In genomic region chr4:151638295-151638858, GRCh38 we compare ENCODE assay signal across 22 cellular contexts.
DNase-seq lines count a peak whose midpoint lies in the region; ATAC-seq, FAIRE-seq and TF ChIP-seq lines count a peak whose summit lies in the region.
"Had no signal": no experiment of that assay in that cellular context is flagged by ENCODE, and none has a peak within 500 bp of the region (broad histone marks: within the 10 kb centered on the region; RNA-seq: fewer than 3 reads in every experiment).

No MANE protein-coding gene starts in this region.

- whole genome bisulfite sequencing in SK-N-SH (ENCODE audit: low lambda C conversion rate), result 16% methylated on average over 1 of the region's 1 CpG

- intact Hi-C loops in gastrocnemius medialis (cut with DNase I; ENCODE audit: low total_unique reads), result loop anchor here (5.0 kb wide), 1 partner anchor 101 kb away; no protein-coding TSS in a partner anchor

- no peak for ATAC-seq in gastrocnemius medialis
- ATAC-seq: CD8-positive, alpha-beta T cell had no signal

- H3K79me2 ChIP-seq in SK-N-SH (ENCODE audit: insufficient read depth), result no peaks in the 10 kb centered on the region

- peak overlapping the region in 1 of 2 experiments; percentile 44; a peak in 1 of 4 replicates for H3K27ac ChIP-seq in SK-N-SH (ENCODE audit: low read depth in 2 of 2, low read length in 1 of 2)
- H3K27ac ChIP-seq in gastrocnemius medialis, result peak overlapping the region in 3 of 4 donors; percentile 20 to 61 (median 32)
- H3K27ac ChIP-seq: BLaER1 treated with 17β-estradiol and CSF1 and Interleukin-3, amounts not matched to agents 10 nM and 100 nM; C4-2B had no signal

- H3K4me3 Mint-ChIP-seq in activated naive CD4-positive, alpha-beta T cell treated with anti-CD3 and anti-CD28 coated beads, Interleukin-2, amount 10 ng/mL, durations not matched to agents 7 days and 5 days, result no peak overlapping the region
- H3K4me3 Mint-ChIP-seq: B cell; CD4-positive, alpha-beta T cell; CD8-positive, alpha-beta T cell had no signal

- no peak overlapping the region for H2AFZ ChIP-seq in SK-N-SH (ENCODE audit: low read depth)

- POLR2A ChIA-PET in SK-N-SH (lab: Yijun Ruan, JAX), result interaction anchor here (0.9 kb wide), 1 partner anchor 13 kb away, joined by 3 read pairs; no protein-coding TSS in a partner anchor

- no peak for TF ChIP-seq CTCF in SK-N-SH (IDR thresholded peaks at IDR 0.05)
- no peak for TF ChIP-seq CTCF in gastrocnemius medialis (IDR thresholded peaks at IDR 0.05 in 4 of 5, conservative IDR thresholded peaks at IDR 0.05 in 1 of 5)

- no peak for TF ChIP-seq RAD21 in SK-N-SH (IDR thresholded peaks at IDR 0.05; ENCODE audit: low read length)

- no peaks in the 10 kb centered on the region for H3K4me1 Mint-ChIP-seq in activated naive CD4-positive, alpha-beta T cell treated with anti-CD3 and anti-CD28 coated beads, Interleukin-2, amount 10 ng/mL, durations not matched to agents 7 days and 5 days
- H3K4me1 Mint-ChIP-seq: B cell had no signal

- no peaks in the 10 kb centered on the region for H3F3A ChIP-seq in SK-N-SH (replicated peaks; ENCODE audit: insufficient read depth)

- H3K9ac ChIP-seq in SK-N-SH, result no peak overlapping the region
- H3K9ac ChIP-seq: BLaER1 treated with 17β-estradiol and CSF1 and Interleukin-3, amounts not matched to agents 10 nM and 100 nM had no signal

- CTCF ChIA-PET in SK-N-SH (lab: Yijun Ruan, JAX), result interaction anchor here (1.0 to 2.5 kb wide), 2 partner anchors 26 to 122 kb away, joined by 3 to 7 read pairs; partner anchors contain the start of gene GATB
- CTCF ChIA-PET in activated naive CD4-positive, alpha-beta T cell treated with anti-CD3 and anti-CD28 coated beads, Interleukin-2, amount 10 ng/mL, durations not matched to agents 7 days and 5 days (lab: Charles Lee), result interaction anchor here (0.7 kb wide), 1 partner anchor 33 kb away, joined by 3 read pairs; no protein-coding TSS in a partner anchor

- H3K4me2 ChIP-seq in SK-N-SH, result no peak overlapping the region
- H3K4me2 ChIP-seq: BLaER1 treated with 17β-estradiol and CSF1 and Interleukin-3, amounts not matched to agents 10 nM and 100 nM had no signal

- peak in 1 of 2 experiments; percentile 11; a peak in 1 of 4 replicates for TF ChIP-seq EP300 in SK-N-SH (IDR thresholded peaks at IDR 0.05; ENCODE audit: borderline replicate concordance in 1 of 2, low read depth in 1 of 2, low read length in 1 of 2)

- no peak overlapping the region for H3K4me3 ChIP-seq in SK-N-SH (ENCODE audit: low read depth in 2 of 2, low read length in 1 of 2)
- H3K4me3 ChIP-seq in gastrocnemius medialis, result no peak overlapping the region
- H3K4me3 ChIP-seq: BLaER1 treated with 17β-estradiol and CSF1 and Interleukin-3, amounts not matched to agents 10 nM and 100 nM had no signal

- H3K36me3 ChIP-seq in SK-N-SH (replicated peaks in 1 of 2; ENCODE audit: control insufficient read depth in 1 of 2, insufficient read depth in 2 of 2, low read length in 1 of 2) (no peaks in the 10 kb centered on the region), gastrocnemius medialis (no peaks in the 10 kb centered on the region)
- H3K36me3 ChIP-seq: BLaER1 treated with 17β-estradiol and CSF1 and Interleukin-3, amounts not matched to agents 10 nM and 100 nM had no signal

- H3K27me3 Mint-ChIP-seq in activated naive CD4-positive, alpha-beta T cell treated with anti-CD3 and anti-CD28 coated beads, Interleukin-2, amount 10 ng/mL, durations not matched to agents 7 days and 5 days, result peaks cover 8% of the 10 kb centered on the region
- H3K27me3 Mint-ChIP-seq: B cell; CD4-positive, alpha-beta T cell had no signal

- H3K27ac Mint-ChIP-seq in activated naive CD4-positive, alpha-beta T cell treated with anti-CD3 and anti-CD28 coated beads, Interleukin-2, amount 10 ng/mL, durations not matched to agents 7 days and 5 days, result no peak overlapping the region
- H3K27ac Mint-ChIP-seq: B cell; CD4-positive, alpha-beta T cell; CD8-positive, alpha-beta T cell had no signal

- FAIRE-seq in colon (lab: Jason Lieb, UNC), result peak; percentile 18
- FAIRE-seq: A204.1, D721Med, GM12891, GM19239 had no signal

- peak; percentile 46 for DNase-seq in SK-N-DZ (ENCODE audit: low spot score)
- DNase-seq in SK-N-SH, result no peak
- no peak for DNase-seq in gastrocnemius medialis
- no peak for DNase-seq in activated naive CD4-positive, alpha-beta T cell treated with anti-CD3 and anti-CD28 coated beads, Interleukin-2, amount 10 ng/mL, durations not matched to agents 7 days and 5 days
- DNase-seq in activated naive CD4-positive, alpha-beta T cell treated with Interleukin-2 at 50 U/mL for 16 hours, result no peak
- no peak for DNase-seq in T-helper 9 cell
- DNase-seq: 8988T; AML-193; Caco-2; Calu3; CD4-positive, alpha-beta T cell; CD8-positive, alpha-beta T cell; DMS79 treated with DMSO at 0.1 percent for 48 hours; GF-D8 had no signal

- H3K4me1 ChIP-seq in SK-N-SH (ENCODE audit: control insufficient read depth in 1 of 2, insufficient read depth in 2 of 2, low read depth in 1 of 2, low read length in 1 of 2) (peaks cover 3 to 6% of the 10 kb centered on the region in 2 experiments; a peak in 3 of 4 replicates), gastrocnemius medialis (peaks cover 19 to 24% of the 10 kb centered on the region in 2 donors)
- H3K4me1 ChIP-seq: BLaER1 treated with 17β-estradiol and CSF1 and Interleukin-3, amounts not matched to agents 10 nM and 100 nM; Caco-2 had no signal

- no peaks in the 10 kb centered on the region for H3K9me2 ChIP-seq in SK-N-SH

- H3K9me3 ChIP-seq in SK-N-SH (no peaks in the 10 kb centered on the region), gastrocnemius medialis (no peaks in the 10 kb centered on the region)
- H3K9me3 ChIP-seq: Caco-2 had no signal

- TF ChIP-seq POLR2A in gastrocnemius medialis (IDR thresholded peaks at IDR 0.05), result no peak

- H4K20me1 ChIP-seq in SK-N-SH (ENCODE audit: insufficient read depth), result no peaks in the 10 kb centered on the region
- H4K20me1 ChIP-seq: BLaER1 treated with 17β-estradiol and CSF1 and Interleukin-3, amounts not matched to agents 10 nM and 100 nM had no signal

- H3K9me3 Mint-ChIP-seq in activated naive CD4-positive, alpha-beta T cell treated with anti-CD3 and anti-CD28 coated beads, Interleukin-2, amount 10 ng/mL, durations not matched to agents 7 days and 5 days, result no peaks in the 10 kb centered on the region
- H3K9me3 Mint-ChIP-seq: CD4-positive, alpha-beta T cell; CD8-positive, alpha-beta T cell had no signal

- in situ Hi-C loops in gastrocnemius medialis (cut with MboI; ENCODE audit: low sequenced_read_pairs in 4 of 4), result no loop called here

- no peaks in the 10 kb centered on the region for H3K27me3 ChIP-seq in SK-N-SH (ENCODE audit: insufficient read depth)
- no peaks in the 10 kb centered on the region for H3K27me3 ChIP-seq in gastrocnemius medialis
- H3K27me3 ChIP-seq: BLaER1 treated with 17β-estradiol and CSF1 and Interleukin-3, amounts not matched to agents 10 nM and 100 nM had no signal

- no peaks in the 10 kb centered on the region for H3K36me3 Mint-ChIP-seq in activated naive CD4-positive, alpha-beta T cell treated with anti-CD3 and anti-CD28 coated beads, Interleukin-2, amount 10 ng/mL, durations not matched to agents 7 days and 5 days
- H3K36me3 Mint-ChIP-seq: CD8-positive, alpha-beta T cell had no signal

TF ChIP-seq in SK-N-SH, 30 proteins besides CTCF, POLR2A, EP300 and RAD21:
- peak; percentile 44 for TF ChIP-seq GATA2 (CRISPR knock-in tag; IDR thresholded peaks at IDR 0.05)
- no peak for TF ChIP-seq TEAD4 (IDR thresholded peaks at IDR 0.05; ENCODE audit: borderline replicate concordance, insufficient read depth)
